Comparison of ENCODE assay signal across 8 cellular contexts in genomic region chr21:36976882-36977651, GRCh38. TPM values are rescaled to one million over a fixed set of nuclear protein-coding genes. Genes with fewer than 3 reads are reported as not detected.
A peak's percentile ranks its signal among the peaks of the same experiment; 100 is the strongest.
DNase-seq lines count a peak whose midpoint lies in the region; ATAC-seq and TF ChIP-seq lines count a peak whose summit lies in the region.

No MANE protein-coding gene starts in this region.

- no peaks in the 10 kb centered on the region for H3K27me3 Mint-ChIP-seq in chondrocyte (ENCODE audit: low read depth)

- TF ChIP-seq POLR2A in uterus (IDR thresholded peaks at IDR 0.05): no peak

- ATAC-seq in Right ventricle myocardium superior (ENCODE audit: poor library complexity): peak; percentile 26

- H3K27ac ChIP-seq in right atrium auricular region (no peak overlapping the region), SK-N-SH (ENCODE audit: low read depth in 2 of 2, low read length in 1 of 2) (peak overlapping the region; percentile 15 to 44; a peak in 3 of 4 replicates), uterus (peak overlapping the region; percentile 46 to 58)

- CTCF ChIA-PET in SK-N-SH (lab: Yijun Ruan, JAX): interaction anchor here (0.6 to 3.5 kb wide), 40 partner anchors 8 to 603 kb away, joined by 3 to 38 read pairs (median 5); partner anchors contain the start of genes HLCS, RIPPLY3 and VPS26C

- no peaks in the 10 kb centered on the region for H3K36me3 Mint-ChIP-seq in chondrocyte (ENCODE audit: low read depth)

- intact Hi-C loops in Right ventricle myocardium superior (cut with DNase I) (no loop called here), uterus (cut with DNase I; ENCODE audit: low total_unique reads) (no loop called here)

- WGBS in SK-N-SH (ENCODE audit: low lambda C conversion rate): 31% methylated on average over 8 of the region's 8 CpGs

- no peak overlapping the region for H3K4me3 ChIP-seq in right atrium auricular region
- H3K4me3 ChIP-seq in H7 (ENCODE audit: insufficient read depth, low read depth, low read length): no peak overlapping the region
- H3K4me3 ChIP-seq in SK-N-SH (ENCODE audit: low read depth in 2 of 2, low read length in 1 of 2): peak overlapping the region in 1 of 2 experiments; percentile 18; a peak in 1 of 4 replicates
- no peak overlapping the region for H3K4me3 ChIP-seq in uterus

- H3K36me3 ChIP-seq in right atrium auricular region (no peaks in the 10 kb centered on the region), H7 (replicated peaks; ENCODE audit: control insufficient read depth, insufficient read depth, low read length) (no peaks in the 10 kb centered on the region), SK-N-SH (replicated peaks in 1 of 2; ENCODE audit: control insufficient read depth in 1 of 2, insufficient read depth in 2 of 2, low read length in 1 of 2) (no peaks in the 10 kb centered on the region), uterus (no peaks in the 10 kb centered on the region)

- TF ChIP-seq CTCF in right atrium auricular region (IDR thresholded peaks at IDR 0.05) (peak in 1 of 2 donors; percentile 67), SK-N-SH (IDR thresholded peaks at IDR 0.05) (peak; percentile 89), chondrocyte (IDR thresholded peaks at IDR 0.05) (peak; percentile 96), uterus (IDR thresholded peaks at IDR 0.05) (peak; percentile 69 to 86 (median 76))

- H4K20me1 ChIP-seq in SK-N-SH (ENCODE audit: insufficient read depth): no peaks in the 10 kb centered on the region

- H3K9ac ChIP-seq in SK-N-SH: 0 out of 2 replicates have a peak overlapping the region, but pooled peaks have one; percentile 8

- peaks cover 2% of the 10 kb centered on the region for H3F3A ChIP-seq in SK-N-SH (replicated peaks; ENCODE audit: insufficient read depth)

- H3K79me2 ChIP-seq in SK-N-SH (ENCODE audit: insufficient read depth): no peaks in the 10 kb centered on the region

- peak overlapping the region; percentile 66 for H3K27ac Mint-ChIP-seq in chondrocyte (ENCODE audit: unreplicated experiment)

- DNase-seq in Right ventricle myocardium superior (no peak), right atrium auricular region (ENCODE audit: low spot score) (no peak), H7 (peak; percentile 67), NAMALWA (ENCODE audit: low spot score) (peak; percentile 92), SK-N-SH (peak; percentile 79), chondrocyte (ENCODE audit: low spot score) (no peak), medulla oblongata (ENCODE audit: extremely low spot score) (peak; percentile 69), uterus (peak; percentile 30 to 46)

- H3K4me1 ChIP-seq in right atrium auricular region (peaks cover 0 to 10% of the 10 kb centered on the region in 2 donors), SK-N-SH (ENCODE audit: control insufficient read depth in 1 of 2, insufficient read depth in 2 of 2, low read depth in 1 of 2, low read length in 1 of 2) (peaks cover 0 to 5% of the 10 kb centered on the region in 2 experiments; a peak in 3 of 4 replicates), uterus (no peaks in the 10 kb centered on the region)

- no peaks in the 10 kb centered on the region for H3K9me3 ChIP-seq in right atrium auricular region
- no peaks in the 10 kb centered on the region for H3K9me3 ChIP-seq in SK-N-SH
- no peaks in the 10 kb centered on the region for H3K9me3 ChIP-seq in uterus

- peaks cover 15% of the 10 kb centered on the region for H3K4me1 Mint-ChIP-seq in chondrocyte (ENCODE audit: low read depth)

- POLR2A ChIA-PET in SK-N-SH (lab: Yijun Ruan, JAX): interaction anchor here (0.6 to 3.5 kb wide), 3 partner anchors 10 to 13 kb away, joined by 3 to 10 read pairs (median 3); no protein-coding TSS in a partner anchor

- peak; percentile 94 for TF ChIP-seq RAD21 in SK-N-SH (IDR thresholded peaks at IDR 0.05; ENCODE audit: low read length)

- H3K9me2 ChIP-seq in SK-N-SH: no peaks in the 10 kb centered on the region

- H3K4me3 Mint-ChIP-seq in chondrocyte (ENCODE audit: unreplicated experiment): no peak overlapping the region

- no peaks in the 10 kb centered on the region for H3K9me3 Mint-ChIP-seq in chondrocyte (ENCODE audit: low read depth)

- H2AFZ ChIP-seq in SK-N-SH (ENCODE audit: low read depth): peak overlapping the region; percentile 83

- no peaks in the 10 kb centered on the region for H3K27me3 ChIP-seq in right atrium auricular region
- H3K27me3 ChIP-seq in H7 (ENCODE audit: control insufficient read depth, insufficient read depth, low read length): peaks cover 12% of the 10 kb centered on the region
- H3K27me3 ChIP-seq in SK-N-SH (ENCODE audit: insufficient read depth): no peaks in the 10 kb centered on the region
- H3K27me3 ChIP-seq in uterus: no peaks in the 10 kb centered on the region

- H3K4me2 ChIP-seq in SK-N-SH: peak overlapping the region; percentile 45; the same call in 1 of the 2 replicates

- no peak for TF ChIP-seq EP300 in SK-N-SH (IDR thresholded peaks at IDR 0.05; ENCODE audit: borderline replicate concordance in 1 of 2, low read depth in 1 of 2, low read length in 1 of 2)

TF ChIP-seq in SK-N-SH, 30 proteins besides CTCF, POLR2A, EP300 and RAD21:
- TF ChIP-seq PBX3 (IDR thresholded peaks at IDR 0.05): peak; percentile 38; the same call in 1 of the 2 replicates
- no peak for TF ChIP-seq IRF3 (IDR thresholded peaks at IDR 0.05; ENCODE audit: low read depth, low read length)
- TF ChIP-seq CHD2 (IDR thresholded peaks at IDR 0.05; ENCODE audit: low read length, partially characterized antibody): peak; percentile 27
- TF ChIP-seq SMC3 (IDR thresholded peaks at IDR 0.05; ENCODE audit: low read depth, low read length): peak; percentile 79
TF ChIP-seq in SK-N-SH: peak in this region for 3.

RNA-seq across cellular contexts. Expression of gene HLCS, which starts 10.6 kb away (rescaled TPM):
- total RNA-seq in Right ventricle myocardium superior: 6.3 TPM
- 10 to 100 TPM in 1 of 2 donors, 1 to 10 TPM in 1; 6.9 to 10.0 TPM for total RNA-seq in right atrium auricular region
- total RNA-seq in H7 (2014; rRNA removed; shearing (Covaris generic)): 13.0 and 14.3 TPM in 2 replicates
- polyA plus RNA-seq in SK-N-SH (2012; rRNA removed): 13.0 and 17.7 TPM in 2 replicates
- polyA plus RNA-seq in SK-N-SH (2012; cell fraction: cytosol; rRNA removed): 12.7 and 13.7 TPM in 2 replicates
- 18.3 and 28.2 TPM in 2 replicates for polyA plus RNA-seq in SK-N-SH (2012; cell fraction: nucleus; rRNA removed)
- total RNA-seq in chondrocyte: 27.0 to 32.9 TPM (median 30.4 TPM) in 3 replicates
- 10 to 100 TPM in 2 of 4 donors, 1 to 10 TPM in 2; 3.8 to 31.4 (median 15.4) TPM for total RNA-seq in uterus

RNA-seq across cellular contexts. Expression of gene RIPPLY3, which starts 29.4 kb away (rescaled TPM):
- not detected for total RNA-seq in Right ventricle myocardium superior
- not detected for total RNA-seq in right atrium auricular region
- 0.52 and 0.94 TPM in 2 replicates for total RNA-seq in H7 (2014; rRNA removed; shearing (Covaris generic))
- 0.03 TPM in 2 replicates for polyA plus RNA-seq in SK-N-SH (2012; rRNA removed)
- 0.04 and 0.07 TPM in 2 replicates for polyA plus RNA-seq in SK-N-SH (2012; cell fraction: cytosol; rRNA removed)
- 0.12 TPM in 1 of 2 replicates, not detected in the other for polyA plus RNA-seq in SK-N-SH (2012; cell fraction: nucleus; rRNA removed)
- total RNA-seq in chondrocyte: 0.21 to 0.37 TPM in 2 of 3 replicates, not detected in the other
- under 1 TPM in 1 of 4 donors, not detected in 3; 0.62 TPM for total RNA-seq in uterus

Comparison
In these comparisons a context has a peak if more than half of its experiments do, and no peak if none do; other contexts are left out.
1. DNase-seq: peak in H7 (single experiment), NAMALWA (single experiment), SK-N-SH (single experiment), medulla oblongata (single experiment) and uterus (2 of 2); none in Right ventricle myocardium superior (single experiment), right atrium auricular region (single experiment) and chondrocyte (single experiment).
2. H3K27ac ChIP-seq: peak in SK-N-SH (2 of 2) and uterus (2 of 2); none in right atrium auricular region (0 of 2).